25 cellular contexts compared by ENCODE assay signal in the genomic region with DNA sequence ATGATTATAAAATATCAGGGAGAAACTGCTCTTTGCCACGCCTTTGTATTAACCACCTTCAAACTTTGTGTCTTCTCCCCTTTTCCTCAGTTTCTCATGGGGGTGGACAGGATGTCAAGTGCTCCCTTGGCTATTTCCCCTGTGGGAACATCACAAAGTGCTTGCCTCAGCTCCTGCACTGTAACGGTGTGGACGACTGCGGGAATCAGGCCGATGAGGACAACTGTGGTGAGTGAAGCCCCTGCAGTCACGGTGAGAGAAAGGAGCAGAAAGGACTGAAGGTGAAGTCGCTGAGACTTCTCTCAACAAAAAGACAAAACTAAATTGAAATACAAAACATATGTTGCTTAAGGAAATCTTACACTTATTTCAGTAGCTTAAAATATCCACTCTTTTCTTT. TPM values are rescaled to one million over a fixed set of nuclear protein-coding genes. Genes with fewer than 3 reads are reported as not detected.
DNase-seq lines count a peak whose midpoint lies in the region; ATAC-seq, FAIRE-seq and TF ChIP-seq lines count a peak whose summit lies in the region.
"Had no signal": no experiment of that assay in that cellular context is flagged by ENCODE, and none has a peak within 500 bp of the region (broad histone marks: within the 10 kb centered on the region; RNA-seq: fewer than 3 reads in every experiment).

No MANE protein-coding gene starts in this region.

- H3K36me3 ChIP-seq in HepG2 (replicated peaks in 1 of 2; ENCODE audit: control insufficient read depth in 1 of 2, insufficient read depth in 2 of 2, low read length in 2 of 2): no peaks in the 10 kb centered on the region
- H3K36me3 ChIP-seq in right lobe of liver: no peaks in the 10 kb centered on the region
- H3K36me3 ChIP-seq in iPS-15b (ENCODE audit: control insufficient read depth, insufficient read depth, low read length): no peaks in the 10 kb centered on the region
- no peaks in the 10 kb centered on the region for H3K36me3 ChIP-seq in osteoblast (ENCODE audit: insufficient read depth, low read length)
- H3K36me3 ChIP-seq: BE2C; BLaER1 treated with 17β-estradiol and CSF1 and Interleukin-3, amounts not matched to agents 10 nM and 100 nM had no signal

- no peak for DNase-seq in HepG2 (ENCODE audit: low spot score)
- DNase-seq in right lobe of liver: no peak
- DNase-seq in WTC11 (ENCODE audit: low spot score): no peak
- peak; percentile 31 for DNase-seq in osteoblast (ENCODE audit: insufficient read length, low spot score, missing footprints)
- DNase-seq in NCI-H82 (lab: John Stamatoyannopoulos, UW): no peak
- no peak for DNase-seq in A172 (ENCODE audit: low spot score)
- DNase-seq: ACHN; AML-193; BE2C; Calu3; CD4-positive, alpha-beta T cell; COR-L47; DMS53; DMS79 treated with DMSO at 0.1 percent for 48 hours; GOT3; H7 had no signal

- no TSS peak for BruUV-seq in HepG2 (replicated peaks; lab: Mats Ljungman, UMichigan)

- H3K27me3 Mint-ChIP-seq in WTC11 (ENCODE audit: low read depth): no peaks in the 10 kb centered on the region

- TF ChIP-seq RAD21 in HepG2 (CRISPR knock-in tag; IDR thresholded peaks at IDR 0.05): no peak

- in situ Hi-C loops in HepG2 (cut with HindIII; ENCODE audit: extremely low pct_ligation_motif_present, low pct_unique_long_range_greater_than_20kb): no loop called here

- POLR2A ChIA-PET in HepG2 (lab: Yijun Ruan, JAX): no interaction called here
- POLR2A ChIA-PET in WTC11 (lab: Charles Lee): no interaction called here

- H3K4me3 ChIP-seq in HepG2 (replicated peaks in 1 of 3; ENCODE audit: insufficient read depth in 1 of 3, low read depth in 2 of 3, low read length in 3 of 3) (no peak overlapping the region), right lobe of liver (no peak overlapping the region), iPS-15b (ENCODE audit: low read depth, low read length) (no peak overlapping the region), osteoblast (ENCODE audit: insufficient read depth, low read length) (no peak overlapping the region)
- H3K4me3 ChIP-seq: A549; BLaER1 treated with 17β-estradiol and CSF1 and Interleukin-3, amounts not matched to agents 10 nM and 100 nM had no signal

- no peaks in the 10 kb centered on the region for H3K9me3 ChIP-seq in HepG2 (ENCODE audit: low read length)
- H3K9me3 ChIP-seq in right lobe of liver: no peaks in the 10 kb centered on the region
- no peaks in the 10 kb centered on the region for H3K9me3 ChIP-seq in iPS-15b (ENCODE audit: control insufficient read depth, insufficient read depth, low read length)
- no peaks in the 10 kb centered on the region for H3K9me3 ChIP-seq in osteoblast (ENCODE audit: low read depth, low read length)
- H3K9me3 ChIP-seq: A549, BE2C had no signal

- no peak for FAIRE-seq in HepG2 (lab: Jason Lieb, UNC)
- FAIRE-seq: A549, G401.6, GM12892 had no signal

- H3K9me3 Mint-ChIP-seq in WTC11: peaks cover 6% of the 10 kb centered on the region
- H3K9me3 Mint-ChIP-seq: CD4-positive, alpha-beta T cell had no signal

- TF ChIP-seq POLR2A in HepG2 (IDR thresholded peaks at IDR 0.05; ENCODE audit: insufficient read depth in 1 of 2, low read depth in 2 of 2, low read length in 2 of 2) (no peak), right lobe of liver (IDR thresholded peaks at IDR 0.05) (no peak)

- H3K79me2 ChIP-seq in HepG2 (ENCODE audit: insufficient read depth, low read length): no peaks in the 10 kb centered on the region
- no peaks in the 10 kb centered on the region for H3K79me2 ChIP-seq in osteoblast (ENCODE audit: insufficient read depth, low read length)

- H3K27ac Mint-ChIP-seq in WTC11: peak overlapping the region; percentile 96
- H3K27ac Mint-ChIP-seq: CD14-positive monocyte; CD4-positive, alpha-beta T cell had no signal

- peak overlapping the region; percentile 53 for H3K4me3 Mint-ChIP-seq in WTC11
- H3K4me3 Mint-ChIP-seq: CD14-positive monocyte; CD4-positive, alpha-beta T cell had no signal

- 14% methylated on average over 7 of the region's 7 CpGs for WGBS in HepG2 (ENCODE audit: low lambda C conversion rate)
- WGBS in right lobe of liver (ENCODE audit: insufficient coverage, low coverage, low lambda C conversion rate, missing lambda C conversion rate): 76% methylated on average over 7 of the region's 7 CpGs

- no peak for TF ChIP-seq EP300 in HepG2 (IDR thresholded peaks at IDR 0.05; ENCODE audit: low read depth in 2 of 2, low read length in 2 of 2)
- TF ChIP-seq EP300 in HepG2 (CRISPR knock-in tag; IDR thresholded peaks at IDR 0.05; ENCODE audit: borderline replicate concordance): no peak

- no peak overlapping the region for H3K4me2 ChIP-seq in HepG2 (ENCODE audit: low read depth, low read length)
- H3K4me2 ChIP-seq in osteoblast (ENCODE audit: insufficient read depth, low read length): no peak overlapping the region
- H3K4me2 ChIP-seq: A549; BLaER1 treated with 17β-estradiol and CSF1 and Interleukin-3, amounts not matched to agents 10 nM and 100 nM had no signal

- H3K4me1 ChIP-seq in HepG2 (ENCODE audit: insufficient read depth, low read length) (no peaks in the 10 kb centered on the region), right lobe of liver (no peaks in the 10 kb centered on the region), iPS-15b (ENCODE audit: control insufficient read depth, insufficient read depth, low read length) (peaks cover 19% of the 10 kb centered on the region), osteoblast (ENCODE audit: insufficient read depth, low read length) (no peaks in the 10 kb centered on the region)
- H3K4me1 ChIP-seq: A549; BE2C; BLaER1 treated with 17β-estradiol and CSF1 and Interleukin-3, amounts not matched to agents 10 nM and 100 nM had no signal

- no peak for TF ChIP-seq CTCF in HepG2 (CRISPR knock-in tag; IDR thresholded peaks at IDR 0.05)
- TF ChIP-seq CTCF in right lobe of liver (IDR thresholded peaks at IDR 0.05): no peak
- no peak for TF ChIP-seq CTCF in WTC11 (IDR thresholded peaks at IDR 0.05)
- TF ChIP-seq CTCF in osteoblast (IDR thresholded peaks at IDR 0.05; ENCODE audit: extremely low read depth, low read depth, low read length): no peak

- H4K20me1 ChIP-seq in HepG2 (ENCODE audit: insufficient read depth, low read length) (no peaks in the 10 kb centered on the region), osteoblast (ENCODE audit: insufficient read depth, low read length) (no peaks in the 10 kb centered on the region)
- H4K20me1 ChIP-seq: BLaER1 treated with 17β-estradiol and CSF1 and Interleukin-3, amounts not matched to agents 10 nM and 100 nM had no signal

- H3K27me3 ChIP-seq in HepG2 (ENCODE audit: control insufficient read depth in 1 of 2, insufficient read depth in 2 of 2, low read length in 2 of 2): peaks cover 0 to 8% of the 10 kb centered on the region in 2 experiments; a peak in 2 of 5 replicates
- no peaks in the 10 kb centered on the region for H3K27me3 ChIP-seq in right lobe of liver
- no peaks in the 10 kb centered on the region for H3K27me3 ChIP-seq in iPS-15b (ENCODE audit: control insufficient read depth, insufficient read depth, low read length)
- no peaks in the 10 kb centered on the region for H3K27me3 ChIP-seq in osteoblast (ENCODE audit: insufficient read depth, low read length)
- H3K27me3 ChIP-seq: BE2C; BLaER1 treated with 17β-estradiol and CSF1 and Interleukin-3, amounts not matched to agents 10 nM and 100 nM had no signal

- H3K9ac ChIP-seq in HepG2 (ENCODE audit: insufficient read depth, low read depth, low read length) (no peak overlapping the region), iPS-15b (ENCODE audit: low read depth, low read length) (peak overlapping the region; percentile 16)
- H3K9ac ChIP-seq: BLaER1 treated with 17β-estradiol and CSF1 and Interleukin-3, amounts not matched to agents 10 nM and 100 nM had no signal

- H3K27ac ChIP-seq in HepG2 (ENCODE audit: extremely low read length, insufficient read depth, low read length): no peak overlapping the region
- no peak overlapping the region for H3K27ac ChIP-seq in right lobe of liver
- no peak overlapping the region for H3K27ac ChIP-seq in osteoblast (ENCODE audit: low read depth, low read length)
- H3K27ac ChIP-seq: 22Rv1; A549; BLaER1 treated with 17β-estradiol and CSF1 and Interleukin-3, amounts not matched to agents 10 nM and 100 nM had no signal

- H3K36me3 Mint-ChIP-seq in WTC11: peaks cover under 1% of the 10 kb centered on the region; the same call in 1 of the 2 replicates
- H3K36me3 Mint-ChIP-seq: CD14-positive monocyte had no signal

- CTCF ChIA-PET in HepG2 (lab: Yijun Ruan, JAX; ENCODE audit: low intra/inter-chr PET ratio, low total read pairs) (no interaction called here), WTC11 (lab: Charles Lee) (no interaction called here)

- H3K4me1 Mint-ChIP-seq in WTC11: peaks cover 56% of the 10 kb centered on the region

- no peak overlapping the region for H2AFZ ChIP-seq in HepG2 (ENCODE audit: low read length)
- no peak overlapping the region for H2AFZ ChIP-seq in osteoblast (ENCODE audit: low read length)

- peak; percentile 47; the same call in 1 of the 3 replicates for ATAC-seq in HepG2
- ATAC-seq in right lobe of liver: no peak
- no peak for ATAC-seq in WTC11
- ATAC-seq in GM19023 (IDR thresholded peaks at IDR 0.05; ENCODE audit: unreplicated experiment): no peak
- ATAC-seq: A549, HCT116 had no signal

- intact Hi-C loops in HepG2 (cut with micrococcal nuclease; ENCODE audit: unreplicated experiment) (no loop called here), right lobe of liver (cut with DNase I) (no loop called here)

RNA-seq across cellular contexts. Expression of a gene that starts 50.9 kb away (rescaled TPM):
- total RNA-seq in HepG2 (2016; rRNA removed; fragmentation: Illumina TruSeq; extraction: Trizol): not detected in 2 replicates
- total RNA-seq in HepG2 (2016; cell fraction: cytosol; rRNA removed; fragmentation: Illumina TruSeq; extraction: Trizol; ENCODE audit: low read depth): not detected in 2 replicates
- not detected in 2 replicates for total RNA-seq in HepG2 (2016; cell fraction: insoluble cytoplasmic fraction; rRNA removed; fragmentation: Illumina TruSeq; extraction: Trizol)
- total RNA-seq in HepG2 (2016; cell fraction: membrane; rRNA removed; fragmentation: Illumina TruSeq; extraction: Trizol): not detected in 2 replicates
- total RNA-seq in HepG2 (2016; cell fraction: nucleus; rRNA removed; fragmentation: Illumina TruSeq; extraction: Trizol): not detected in 2 replicates
- polyA plus RNA-seq in HepG2 (2011; rRNA removed): not detected in 2 replicates
- polyA plus RNA-seq in HepG2 (2011; cell fraction: cytosol; rRNA removed): not detected in 2 replicates
- not detected in 2 replicates for polyA plus RNA-seq in HepG2 (2011; cell fraction: nucleus; rRNA removed)
- not detected in 2 replicates for polyA plus RNA-seq in HepG2 (2012)
- not detected in 2 replicates for polyA plus RNA-seq in HepG2 (2016; cell fraction: cytosol; fragmentation: Illumina TruSeq; extraction: Trizol; ENCODE audit: low read depth)
- polyA plus RNA-seq in HepG2 (2016; cell fraction: insoluble cytoplasmic fraction; fragmentation: Illumina TruSeq; extraction: Trizol; ENCODE audit: low read depth): not detected in 2 replicates
- not detected in 2 replicates for polyA plus RNA-seq in HepG2 (2016; cell fraction: membrane; fragmentation: Illumina TruSeq; extraction: Trizol; ENCODE audit: low read depth)
- not detected in 2 replicates for polyA plus RNA-seq in HepG2 (2016; cell fraction: nucleus; fragmentation: Illumina TruSeq; extraction: Trizol; ENCODE audit: insufficient read depth, low read depth)
- not detected in 2 replicates for polyA minus RNA-seq in HepG2 (2011; rRNA and poly(A)+ RNA removed; ENCODE audit: low replicate concordance)
- polyA minus RNA-seq in HepG2 (2011; cell fraction: cytosol; rRNA and poly(A)+ RNA removed): not detected in 2 replicates
- polyA minus RNA-seq in HepG2 (2011; cell fraction: nucleus; rRNA and poly(A)+ RNA removed): not detected in 2 replicates
- 1 to 10 TPM in 4 of 6 experiments, under 1 TPM in 2; 0.88 to 3.4 (median 1.3) TPM for total RNA-seq in right lobe of liver
- 0.48 to 0.89 TPM (median 0.82 TPM) in 3 replicates for total RNA-seq in WTC11 (2021)
- total RNA-seq in osteoblast: not detected in 2 replicates
- total RNA-seq in A172 (2014; rRNA removed; shearing (Covaris generic)): not detected in 2 replicates
- total RNA-seq: Calu3; CD4-positive, alpha-beta T cell; H7 had no signal
- polyA plus RNA-seq: A549 had no signal
